In genomic region chr1:13536612-13537011, GRCh38 we compare ENCODE assay signal across 29 cellular contexts. TPM values are rescaled to one million over a fixed set of nuclear protein-coding genes. Genes with fewer than 3 reads are reported as not detected.
"Had no signal": no experiment of that assay in that cellular context is flagged by ENCODE, and none has a peak within 500 bp of the region (broad histone marks: within the 10 kb centered on the region; RNA-seq: fewer than 3 reads in every experiment).

No MANE protein-coding gene starts in this region.

- DNase-seq: activated CD4-positive, alpha-beta memory T cell treated with anti-CD3 and anti-CD28 coated beads, Interleukin-2, amount 10 ng/mL, durations not matched to agents 7 days and 5 days; activated CD4-positive, alpha-beta T cell treated with anti-CD3 and anti-CD28 coated beads for 1 hour; activated CD4-positive, alpha-beta T cell treated with anti-CD3 and anti-CD28 coated beads, Interleukin-2, amount 10 ng/mL, durations not matched to agents 7 days and 5 days; activated CD8-positive, alpha-beta memory T cell treated with anti-CD3 and anti-CD28 coated beads, Interleukin-2, amount 50 U/mL, for 48 hours; activated gamma-delta T cell; activated naive CD4-positive, alpha-beta T cell treated with anti-CD3 and anti-CD28 coated beads, Interleukin-2, amount 10 ng/mL, durations not matched to agents 7 days and 5 days; activated naive CD8-positive, alpha-beta T cell treated with anti-CD3 and anti-CD28 coated beads, Interleukin-2, amount 10 ng/mL, durations not matched to agents 7 days and 5 days; activated T-cell treated with anti-CD3 and anti-CD28 coated beads, Interleukin-2, amount 50 U/mL, for 24 hours; caudate nucleus; foreskin fibroblast; heart left ventricle; kidney glomerular epithelial cell; left lung; mucosa of descending colon; right lobe of liver; stimulated activated CD4-positive, alpha-beta T cell treated with anti-CD3 and anti-CD28 coated beads, Interleukin-4, amount 100 ng/mL, for 24 hours; substantia nigra; T-helper 2 cell; uterus had no signal

- H3K4me3 Mint-ChIP-seq: activated CD4-positive, alpha-beta memory T cell treated with anti-CD3 and anti-CD28 coated beads, Interleukin-2, amount 10 ng/mL, durations not matched to agents 7 days and 5 days; activated CD4-positive, alpha-beta T cell treated with anti-CD3 and anti-CD28 coated beads, Interleukin-2, amount 10 ng/mL, durations not matched to agents 7 days and 5 days; activated naive CD4-positive, alpha-beta T cell treated with anti-CD3 and anti-CD28 coated beads, Interleukin-2, amount 10 ng/mL, durations not matched to agents 7 days and 5 days; activated naive CD8-positive, alpha-beta T cell treated with anti-CD3 and anti-CD28 coated beads, Interleukin-2, amount 10 ng/mL, durations not matched to agents 7 days and 5 days; activated T-cell treated with anti-CD3 and anti-CD28 coated beads, Interleukin-2, amount 50 U/mL, for 24 hours; brain; natural killer cell treated with Interleukin-12 subunit alpha and Interleukin-12 subunit beta and Interleukin-15 and Interleukin-18, amount 100 ng/mL, for 72 hours; stimulated activated effector memory CD8-positive, alpha-beta T cell treated with anti-CD3 and anti-CD28 coated beads, Interleukin-12 subunit alpha, Interleukin-12 subunit beta, amount 100 ng/mL, for 72 hours; stimulated activated naive CD8-positive, alpha-beta T cell treated with anti-CD3 and anti-CD28 coated beads, Interleukin-15, Interleukin-2, amounts not matched to agents 100 ng/mL and 50 ng/mL, for 24 hours; type B pancreatic cell had no signal

- H3K9me3 ChIP-seq: ascending aorta, heart left ventricle, left lung, mucosa of descending colon, right lobe of liver, uterus had no signal

- H3K27me3 Mint-ChIP-seq: activated CD4-positive, alpha-beta memory T cell treated with anti-CD3 and anti-CD28 coated beads, Interleukin-2, amount 10 ng/mL, durations not matched to agents 7 days and 5 days; activated CD4-positive, alpha-beta T cell treated with anti-CD3 and anti-CD28 coated beads, Interleukin-2, amount 10 ng/mL, durations not matched to agents 7 days and 5 days; activated naive CD4-positive, alpha-beta T cell treated with anti-CD3 and anti-CD28 coated beads, Interleukin-2, amount 10 ng/mL, durations not matched to agents 7 days and 5 days; activated naive CD8-positive, alpha-beta T cell treated with anti-CD3 and anti-CD28 coated beads, Interleukin-2, amount 10 ng/mL, durations not matched to agents 7 days and 5 days; stimulated activated naive CD8-positive, alpha-beta T cell treated with anti-CD3 and anti-CD28 coated beads, Interleukin-15, Interleukin-2, amounts not matched to agents 100 ng/mL and 50 ng/mL, for 24 hours; type B pancreatic cell had no signal

- H3K4me3 ChIP-seq: ascending aorta, heart left ventricle, left lung, mucosa of descending colon, right lobe of liver, skin epidermis, uterus had no signal

- H3K27ac ChIP-seq: ascending aorta, left lung, right lobe of liver, skin epidermis, uterus had no signal

- H3K36me3 ChIP-seq: ascending aorta, heart left ventricle, left lung, right lobe of liver, uterus had no signal

- ATAC-seq: esophagus mucosa; left lung; mucosa of descending colon; natural killer cell treated with Interleukin-12 subunit alpha and Interleukin-12 subunit beta and Interleukin-15 and Interleukin-18, amount 100 ng/mL, for 72 hours; right lobe of liver; stimulated activated effector memory CD8-positive, alpha-beta T cell treated with anti-CD3 and anti-CD28 coated beads, Interleukin-12 subunit alpha, Interleukin-12 subunit beta, amount 100 ng/mL, for 72 hours had no signal

- H3K27me3 ChIP-seq: ascending aorta, left lung, right lobe of liver, uterus had no signal

- H3K4me1 ChIP-seq: ascending aorta, left lung, right lobe of liver, uterus had no signal

- H3K4me1 Mint-ChIP-seq: activated CD4-positive, alpha-beta memory T cell treated with anti-CD3 and anti-CD28 coated beads, Interleukin-2, amount 10 ng/mL, durations not matched to agents 7 days and 5 days; activated CD4-positive, alpha-beta T cell treated with anti-CD3 and anti-CD28 coated beads, Interleukin-2, amount 10 ng/mL, durations not matched to agents 7 days and 5 days; activated naive CD4-positive, alpha-beta T cell treated with anti-CD3 and anti-CD28 coated beads, Interleukin-2, amount 10 ng/mL, durations not matched to agents 7 days and 5 days; activated naive CD8-positive, alpha-beta T cell treated with anti-CD3 and anti-CD28 coated beads, Interleukin-2, amount 10 ng/mL, durations not matched to agents 7 days and 5 days; brain; stimulated activated effector memory CD8-positive, alpha-beta T cell treated with anti-CD3 and anti-CD28 coated beads, Interleukin-12 subunit alpha, Interleukin-12 subunit beta, amount 100 ng/mL, for 72 hours had no signal

- H3K36me3 Mint-ChIP-seq: activated naive CD4-positive, alpha-beta T cell treated with anti-CD3 and anti-CD28 coated beads, Interleukin-2, amount 10 ng/mL, durations not matched to agents 7 days and 5 days; activated naive CD8-positive, alpha-beta T cell treated with anti-CD3 and anti-CD28 coated beads, Interleukin-2, amount 10 ng/mL, durations not matched to agents 7 days and 5 days; brain; natural killer cell treated with Interleukin-12 subunit alpha and Interleukin-12 subunit beta and Interleukin-15 and Interleukin-18, amount 100 ng/mL, for 72 hours; stimulated activated effector memory CD8-positive, alpha-beta T cell treated with anti-CD3 and anti-CD28 coated beads, Interleukin-12 subunit alpha, Interleukin-12 subunit beta, amount 100 ng/mL, for 72 hours; type B pancreatic cell had no signal

- H3K27ac Mint-ChIP-seq: activated CD4-positive, alpha-beta memory T cell treated with anti-CD3 and anti-CD28 coated beads, Interleukin-2, amount 10 ng/mL, durations not matched to agents 7 days and 5 days; activated CD4-positive, alpha-beta T cell treated with anti-CD3 and anti-CD28 coated beads, Interleukin-2, amount 10 ng/mL, durations not matched to agents 7 days and 5 days; activated naive CD4-positive, alpha-beta T cell treated with anti-CD3 and anti-CD28 coated beads, Interleukin-2, amount 10 ng/mL, durations not matched to agents 7 days and 5 days; activated naive CD8-positive, alpha-beta T cell treated with anti-CD3 and anti-CD28 coated beads, Interleukin-2, amount 10 ng/mL, durations not matched to agents 7 days and 5 days; activated T-cell treated with anti-CD3 and anti-CD28 coated beads, Interleukin-2, amount 50 U/mL, for 24 hours; brain; natural killer cell treated with Interleukin-12 subunit alpha and Interleukin-12 subunit beta and Interleukin-15 and Interleukin-18, amount 100 ng/mL, for 72 hours; stimulated activated effector memory CD8-positive, alpha-beta T cell treated with anti-CD3 and anti-CD28 coated beads, Interleukin-12 subunit alpha, Interleukin-12 subunit beta, amount 100 ng/mL, for 72 hours; stimulated activated naive CD8-positive, alpha-beta T cell treated with anti-CD3 and anti-CD28 coated beads, Interleukin-15, Interleukin-2, amounts not matched to agents 100 ng/mL and 50 ng/mL, for 24 hours; type B pancreatic cell had no signal

- H3K9me3 Mint-ChIP-seq: activated CD4-positive, alpha-beta memory T cell treated with anti-CD3 and anti-CD28 coated beads, Interleukin-2, amount 10 ng/mL, durations not matched to agents 7 days and 5 days; activated CD4-positive, alpha-beta T cell treated with anti-CD3 and anti-CD28 coated beads, Interleukin-2, amount 10 ng/mL, durations not matched to agents 7 days and 5 days; activated naive CD4-positive, alpha-beta T cell treated with anti-CD3 and anti-CD28 coated beads, Interleukin-2, amount 10 ng/mL, durations not matched to agents 7 days and 5 days; activated naive CD8-positive, alpha-beta T cell treated with anti-CD3 and anti-CD28 coated beads, Interleukin-2, amount 10 ng/mL, durations not matched to agents 7 days and 5 days; activated T-cell treated with anti-CD3 and anti-CD28 coated beads, Interleukin-2, amount 50 U/mL, for 24 hours; natural killer cell treated with Interleukin-12 subunit alpha and Interleukin-12 subunit beta and Interleukin-15 and Interleukin-18, amount 100 ng/mL, for 72 hours; stimulated activated effector memory CD8-positive, alpha-beta T cell treated with anti-CD3 and anti-CD28 coated beads, Interleukin-12 subunit alpha, Interleukin-12 subunit beta, amount 100 ng/mL, for 72 hours; stimulated activated naive CD8-positive, alpha-beta T cell treated with anti-CD3 and anti-CD28 coated beads, Interleukin-15, Interleukin-2, amounts not matched to agents 100 ng/mL and 50 ng/mL, for 24 hours; type B pancreatic cell had no signal

RNA-seq across cellular contexts. Expression of gene LRRC38, which starts 22.8 kb away (rescaled TPM):
- total RNA-seq: activated CD4-positive, alpha-beta memory T cell treated with anti-CD3 and anti-CD28 coated beads, Interleukin-2, amount 10 ng/mL, durations not matched to agents 7 days and 5 days; activated CD4-positive, alpha-beta T cell treated with anti-CD3 and anti-CD28 coated beads, Interleukin-2, amount 10 ng/mL, durations not matched to agents 7 days and 5 days; activated naive CD8-positive, alpha-beta T cell treated with anti-CD3 and anti-CD28 coated beads, Interleukin-2, amount 10 ng/mL, durations not matched to agents 7 days and 5 days; ascending aorta; esophagus mucosa; left lung; mesenteric fat pad; mucosa of descending colon; myocyte; natural killer cell treated with Interleukin-12 subunit alpha and Interleukin-12 subunit beta and Interleukin-15 and Interleukin-18, amount 100 ng/mL, for 72 hours; right lobe of liver; uterus had no signal

RNA-seq across cellular contexts. Expression of gene PDPN, which starts 47.0 kb away (rescaled TPM):
- total RNA-seq: activated CD4-positive, alpha-beta memory T cell treated with anti-CD3 and anti-CD28 coated beads, Interleukin-2, amount 10 ng/mL, durations not matched to agents 7 days and 5 days; activated CD4-positive, alpha-beta T cell treated with anti-CD3 and anti-CD28 coated beads, Interleukin-2, amount 10 ng/mL, durations not matched to agents 7 days and 5 days; activated naive CD8-positive, alpha-beta T cell treated with anti-CD3 and anti-CD28 coated beads, Interleukin-2, amount 10 ng/mL, durations not matched to agents 7 days and 5 days; natural killer cell treated with Interleukin-12 subunit alpha and Interleukin-12 subunit beta and Interleukin-15 and Interleukin-18, amount 100 ng/mL, for 72 hours had no signal
